In genomic region chr2:96832751-96833507, GRCh38 we compare ENCODE assay signal across 8 cellular contexts. TPM values are rescaled to one million over a fixed set of nuclear protein-coding genes. Genes with fewer than 3 reads are reported as not detected.
DNase-seq lines count a peak whose midpoint lies in the region; ATAC-seq, FAIRE-seq and TF ChIP-seq lines count a peak whose summit lies in the region.

No MANE protein-coding gene starts in this region.

- H4K20me1 ChIP-seq in MM.1S (ENCODE audit: insufficient read depth, low read length), result no peaks in the 10 kb centered on the region

- H3K36me3 ChIP-seq in neuronal stem cell (replicated peaks in 1 of 2; ENCODE audit: control insufficient read depth in 2 of 2, insufficient read depth in 2 of 2, low read length in 2 of 2), result peaks cover 29 to 90% of the 10 kb centered on the region in 2 donors
- H3K36me3 ChIP-seq in MM.1S (replicated peaks; ENCODE audit: insufficient read depth, low read length), result peaks cover 4% of the 10 kb centered on the region; the same call in 1 of the 2 replicates

- H4K8ac ChIP-seq in neuronal stem cell (ENCODE audit: low read depth, low read length), result no peak overlapping the region

- H4K91ac ChIP-seq in neuronal stem cell (ENCODE audit: low read depth, low read length, poor library complexity), result no peak overlapping the region

- peak overlapping the region; percentile 30 for H2BK5ac ChIP-seq in neuronal stem cell (ENCODE audit: low read length)

- H3K79me2 ChIP-seq in MM.1S (ENCODE audit: low read length), result 0 out of 2 replicates have a peak, but pooled peaks cover 3% of the 10 kb centered on the region

- H3K18ac ChIP-seq in neuronal stem cell (ENCODE audit: low read length), result peak overlapping the region; percentile 88

- H3K23ac ChIP-seq in neuronal stem cell (ENCODE audit: low read depth, low read length, poor library complexity), result no peak overlapping the region

- peak overlapping the region; percentile 82 for H3K27ac ChIP-seq in neuronal stem cell (replicated peaks; ENCODE audit: low read length)
- H3K27ac ChIP-seq in MM.1S (ENCODE audit: low read length), result no peak overlapping the region

- H3K9me3 ChIP-seq in neuronal stem cell (replicated peaks in 1 of 2; ENCODE audit: control insufficient read depth in 2 of 2, insufficient read depth in 1 of 2, low read depth in 1 of 2, low read length in 2 of 2), result no peaks in the 10 kb centered on the region
- no peaks in the 10 kb centered on the region for H3K9me3 ChIP-seq in MM.1S (replicated peaks; ENCODE audit: insufficient read depth, low read length)

- peak; percentile 41 for ATAC-seq in esophagus mucosa
- no peak for ATAC-seq in GM21390 (IDR thresholded peaks at IDR 0.05; ENCODE audit: unreplicated experiment)

- no peaks in the 10 kb centered on the region for H3K27me3 ChIP-seq in neuronal stem cell (ENCODE audit: control insufficient read depth in 3 of 3, insufficient read depth in 3 of 3, low read depth in 1 of 3, low read length in 3 of 3)
- H3K27me3 ChIP-seq in MM.1S (replicated peaks; ENCODE audit: insufficient read depth, low read length), result no peaks in the 10 kb centered on the region

- FAIRE-seq in D721Med (lab: Jason Lieb, UNC), result no peak

- no peak overlapping the region for H3K14ac ChIP-seq in neuronal stem cell (ENCODE audit: low read length)

- H2AK5ac ChIP-seq in neuronal stem cell (ENCODE audit: low read depth, low read length), result no peak overlapping the region

- H2BK15ac ChIP-seq in neuronal stem cell (ENCODE audit: low read length), result no peak overlapping the region

- peak overlapping the region; percentile 51 for H3K9ac ChIP-seq in neuronal stem cell (ENCODE audit: low read depth, low read length, poor library complexity)
- no peak overlapping the region for H3K9ac ChIP-seq in MM.1S (ENCODE audit: low read length)

- H3K4me2 ChIP-seq in neuronal stem cell (ENCODE audit: insufficient read depth, low read length, poor library complexity, severe bottlenecking) (peak overlapping the region; percentile 54), MM.1S (ENCODE audit: low read depth, low read length) (no peak overlapping the region)

- TF ChIP-seq CTCF in D721Med (IDR thresholded peaks at IDR 0.05; ENCODE audit: insufficient read depth, missing control alignments) (no peak), MM.1S (IDR thresholded peaks at IDR 0.05; ENCODE audit: low read length) (no peak)

- H3K9me2 ChIP-seq in MM.1S (replicated peaks; ENCODE audit: insufficient read depth, low read length), result no peaks in the 10 kb centered on the region

- H2AFZ ChIP-seq in neuronal stem cell (ENCODE audit: low read length) (peak overlapping the region; percentile 62), MM.1S (ENCODE audit: low read length) (no peak overlapping the region)

- DNase-seq in DMS53 (lab: John Stamatoyannopoulos, UW) (peak; percentile 99), NCI-H2171 treated with DMSO at 0.1 percent for 48 hours (lab: John Stamatoyannopoulos, UW) (peak; percentile 84), neuronal stem cell (ENCODE audit: low spot score) (peak; percentile 86), D721Med (ENCODE audit: insufficient read length, low spot score) (no peak), NOMO-1 (lab: John Stamatoyannopoulos, UW; ENCODE audit: unreplicated experiment in 2 of 2) (no peak), MM.1S (no peak)

- H3K4me3 ChIP-seq in neuronal stem cell (ENCODE audit: low read length in 2 of 2) (no peak overlapping the region), MM.1S (ENCODE audit: low read length) (no peak overlapping the region)

- peaks cover 4 to 16% of the 10 kb centered on the region in 2 donors for H3K4me1 ChIP-seq in neuronal stem cell (ENCODE audit: control insufficient read depth in 2 of 2, insufficient read depth in 1 of 2, low read depth in 1 of 2, low read length in 2 of 2)
- no peaks in the 10 kb centered on the region for H3K4me1 ChIP-seq in MM.1S (ENCODE audit: low read length)

- no peak overlapping the region for H3K4ac ChIP-seq in neuronal stem cell (ENCODE audit: low read length)

- H3F3A ChIP-seq in MM.1S (ENCODE audit: insufficient read depth, low read length), result peaks cover 16% of the 10 kb centered on the region

- WGBS in neuronal stem cell (ENCODE audit: extremely low coverage in 2 of 2, insufficient read length in 2 of 2, insufficient replicate concordance in 1 of 2), 2 donors, result no CpG with 5 or more reads among the region's 18 CpGs

- H3K79me1 ChIP-seq in neuronal stem cell (ENCODE audit: low read depth, low read length), result no peaks in the 10 kb centered on the region

- H2BK12ac ChIP-seq in neuronal stem cell (ENCODE audit: low read length), result no peak overlapping the region

- H2BK120ac ChIP-seq in neuronal stem cell (ENCODE audit: low read depth, low read length), result no peak overlapping the region

RNA-seq across cellular contexts. Expression of gene ANKRD23, which starts 10.9 kb away (rescaled TPM):
- total RNA-seq in esophagus mucosa, result 1.8 TPM
- polyA plus RNA-seq in neuronal stem cell (2013, experiment 1 of 2), result 2.3 TPM
- 1.9 TPM for polyA plus RNA-seq in neuronal stem cell (2013, experiment 2 of 2)

RNA-seq across cellular contexts. Expression of gene CNNM3, which starts 16.9 kb away (rescaled TPM):
- 6.1 TPM for total RNA-seq in esophagus mucosa
- polyA plus RNA-seq in neuronal stem cell (2013, experiment 1 of 2), result 13.3 TPM
- 13.5 TPM for polyA plus RNA-seq in neuronal stem cell (2013, experiment 2 of 2)

RNA-seq across cellular contexts. Expression of gene ANKRD39, which starts 24.9 kb away (rescaled TPM):
- total RNA-seq in esophagus mucosa, result 7.8 TPM
- 10.5 TPM for polyA plus RNA-seq in neuronal stem cell (2013, experiment 1 of 2)
- 9.7 TPM for polyA plus RNA-seq in neuronal stem cell (2013, experiment 2 of 2)

RNA-seq across cellular contexts. Expression of gene SEMA4C, which starts 37.0 kb away (rescaled TPM):
- total RNA-seq in esophagus mucosa, result 14.9 TPM
- polyA plus RNA-seq in neuronal stem cell (2013, experiment 1 of 2), result 40.1 TPM
- 39.2 TPM for polyA plus RNA-seq in neuronal stem cell (2013, experiment 2 of 2)

Comparison
In these comparisons a context has a peak if more than half of its experiments do, and no peak if none do; other contexts are left out.
1. DNase-seq: peak in DMS53 (single experiment), NCI-H2171 treated with DMSO at 0.1 percent for 48 hours (single experiment) and neuronal stem cell (single experiment); none in D721Med (single experiment), NOMO-1 (0 of 2) and MM.1S (single experiment).